ENCODE assay signal across 1 cellular context in genomic region chr14:54651018-54651351, GRCh38.
TF ChIP-seq lines count a peak whose summit lies in the region.

No MANE protein-coding gene starts in this region.

TF ChIP-seq in H1, 55 proteins besides CTCF, POLR2A, EP300 and RAD21:
- TF ChIP-seq MAFK (IDR thresholded peaks at IDR 0.05; ENCODE audit: low read depth, low read length): no peak
- no peak for TF ChIP-seq SIN3A (conservative IDR thresholded peaks at IDR 0.05 in 1 of 2, IDR thresholded peaks at IDR 0.05 in 1 of 2; ENCODE audit: low read depth in 1 of 2, low read length in 2 of 2)
- no peak for TF ChIP-seq CEBPB (IDR thresholded peaks at IDR 0.05; ENCODE audit: low read depth, low read length)
- TF ChIP-seq RXRA (IDR thresholded peaks at IDR 0.05; ENCODE audit: insufficient read depth, low read depth, low read length): no peak
- no peak for TF ChIP-seq NRF1 (IDR thresholded peaks at IDR 0.05; ENCODE audit: low read depth, low read length)
- TF ChIP-seq USF2 (IDR thresholded peaks at IDR 0.05; ENCODE audit: low read length): no peak
- no peak for TF ChIP-seq HDAC2 (IDR thresholded peaks at IDR 0.05; ENCODE audit: borderline replicate concordance in 1 of 2, low read depth in 2 of 2, low read length in 2 of 2)
- no peak for TF ChIP-seq RBBP5 (IDR thresholded peaks at IDR 0.05; ENCODE audit: borderline replicate concordance, low read depth, low read length)
- no peak for TF ChIP-seq ATF2 (IDR thresholded peaks at IDR 0.05; ENCODE audit: low read length)
- TF ChIP-seq BACH1 (IDR thresholded peaks at IDR 0.05; ENCODE audit: low read length): no peak
- no peak for TF ChIP-seq ASH2L (IDR thresholded peaks at IDR 0.05; ENCODE audit: low read length)
